ENCODE assay signal across 8 cellular contexts in genomic region chr2:32947076-32947483, GRCh38.
DNase-seq lines count a peak whose midpoint lies in the region; ATAC-seq lines count a peak whose summit lies in the region.

No MANE protein-coding gene starts in this region.

- H3K9me3 ChIP-seq in iPS DF 6.9 (ENCODE audit: control insufficient read depth, insufficient read depth, low read length) = no peaks in the 10 kb centered on the region

- peak; percentile 4 to 12 for DNase-seq in activated CD4-positive, alpha-beta T cell treated with anti-CD3 and anti-CD28 coated beads, Interleukin-2, amount 50 U/mL, for 48 hours
- DNase-seq in activated CD4-positive, alpha-beta T cell treated with anti-CD3 and anti-CD28 coated beads, Interleukin-2, amount 50 U/mL, for 4 hours = no peak
- peak; percentile 2 for DNase-seq in activated T-helper 9 cell treated with anti-CD3 and anti-CD28 coated beads, Interleukin-2, amount 50 U/mL, for 16 hours (ENCODE audit: low read depth)
- DNase-seq in iPS DF 6.9 (ENCODE audit: low read depth, low spot score) (no peak), NCI-H226 (no peak)
- peak; percentile 15 for DNase-seq in stimulated activated naive CD8-positive, alpha-beta T cell treated with anti-CD3 and anti-CD28 coated beads, Interleukin-15, Interleukin-2, amounts not matched to agents 100 U/mL and 50 U/mL, for 24 hours

- H3K4me3 ChIP-seq in iPS DF 6.9 (ENCODE audit: low read length) = peak overlapping the region; percentile 46

- H3K4me1 ChIP-seq in iPS DF 6.9 (ENCODE audit: control insufficient read depth, insufficient read depth, low read length) = 0 out of 2 replicates have a peak, but pooled peaks cover 2% of the 10 kb centered on the region

- no peaks in the 10 kb centered on the region for H3K27me3 ChIP-seq in iPS DF 6.9 (ENCODE audit: control insufficient read depth, insufficient read depth, low read length)

- no peaks in the 10 kb centered on the region; the same call in 1 of the 2 replicates for H3K36me3 ChIP-seq in iPS DF 6.9 (ENCODE audit: control insufficient read depth, insufficient read depth, low read length)

- WGBS in iPS DF 6.9 (ENCODE audit: insufficient coverage, insufficient read length) = no CpG with 5 or more reads among the region's 52 CpGs

- ATAC-seq in HG03066 (IDR thresholded peaks at IDR 0.05; ENCODE audit: low read depth, unreplicated experiment) = peak; percentile 19
- peak; percentile 26 for ATAC-seq in stimulated activated naive CD8-positive, alpha-beta T cell treated with anti-CD3 and anti-CD28 coated beads, Interleukin-15, Interleukin-2, amounts not matched to agents 100 U/mL and 50 U/mL, for 24 hours
- no peak for ATAC-seq in activated CD4-positive, CD25-positive, alpha-beta regulatory T cell treated with anti-CD3 and anti-CD28 coated beads, Interleukin-2, amount 50 U/mL, for 24 hours

- no peak overlapping the region for H3K27ac ChIP-seq in iPS DF 6.9 (ENCODE audit: low read length)

Comparison
In these comparisons a context has a peak if more than half of its experiments do, and no peak if none do; other contexts are left out.
1. DNase-seq: peak in activated CD4-positive, alpha-beta T cell treated with anti-CD3 and anti-CD28 coated beads, Interleukin-2, amount 50 U/mL, for 48 hours (2 of 2), activated T-helper 9 cell treated with anti-CD3 and anti-CD28 coated beads, Interleukin-2, amount 50 U/mL, for 16 hours (single experiment) and stimulated activated naive CD8-positive, alpha-beta T cell treated with anti-CD3 and anti-CD28 coated beads, Interleukin-15, Interleukin-2, amounts not matched to agents 100 U/mL and 50 U/mL, for 24 hours (single experiment); none in activated CD4-positive, alpha-beta T cell treated with anti-CD3 and anti-CD28 coated beads, Interleukin-2, amount 50 U/mL, for 4 hours (0 of 2), iPS DF 6.9 (single experiment) and NCI-H226 (single experiment).
2. ATAC-seq: peak in HG03066 (single experiment) and stimulated activated naive CD8-positive, alpha-beta T cell treated with anti-CD3 and anti-CD28 coated beads, Interleukin-15, Interleukin-2, amounts not matched to agents 100 U/mL and 50 U/mL, for 24 hours (single experiment); none in activated CD4-positive, CD25-positive, alpha-beta regulatory T cell treated with anti-CD3 and anti-CD28 coated beads, Interleukin-2, amount 50 U/mL, for 24 hours (0 of 2).